ENCODE assay signal across 1 cellular context in the genomic region with DNA sequence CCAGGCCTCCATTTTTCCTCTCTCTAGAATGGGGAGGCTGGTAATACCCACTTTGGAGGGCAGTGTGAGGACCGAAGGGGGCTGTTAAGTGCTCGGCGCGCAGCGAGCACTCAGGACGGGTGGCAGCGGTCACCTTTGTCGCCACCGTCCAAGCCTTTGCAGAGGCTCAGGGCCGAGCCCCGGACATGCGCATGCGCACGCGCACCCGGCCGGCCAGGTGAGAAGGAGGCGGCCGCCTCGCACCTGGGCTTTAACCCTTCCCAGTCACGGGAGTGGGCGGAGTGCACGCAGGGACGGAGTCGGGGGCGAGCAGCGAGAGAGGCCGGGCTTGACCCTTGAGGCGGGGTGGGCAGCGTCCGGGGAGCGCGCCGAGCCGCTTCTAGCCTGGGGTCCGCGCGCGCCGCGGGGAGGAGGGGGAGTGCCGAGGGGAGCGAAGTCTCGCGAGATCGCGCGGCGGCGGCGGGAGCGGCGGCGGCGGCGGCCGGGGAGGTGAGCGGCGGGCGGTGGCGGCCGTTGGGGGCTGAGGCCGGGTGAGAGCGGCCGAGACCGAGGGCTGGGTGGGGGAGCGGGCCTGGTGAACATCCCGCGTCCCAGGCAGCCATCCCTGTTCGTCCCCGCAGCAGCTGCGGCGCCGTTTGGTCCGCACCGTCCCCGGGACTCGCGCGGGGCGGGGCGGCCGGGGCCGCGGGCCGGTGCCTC.
TF ChIP-seq lines count a peak whose summit lies in the region.

A gene with protein sequence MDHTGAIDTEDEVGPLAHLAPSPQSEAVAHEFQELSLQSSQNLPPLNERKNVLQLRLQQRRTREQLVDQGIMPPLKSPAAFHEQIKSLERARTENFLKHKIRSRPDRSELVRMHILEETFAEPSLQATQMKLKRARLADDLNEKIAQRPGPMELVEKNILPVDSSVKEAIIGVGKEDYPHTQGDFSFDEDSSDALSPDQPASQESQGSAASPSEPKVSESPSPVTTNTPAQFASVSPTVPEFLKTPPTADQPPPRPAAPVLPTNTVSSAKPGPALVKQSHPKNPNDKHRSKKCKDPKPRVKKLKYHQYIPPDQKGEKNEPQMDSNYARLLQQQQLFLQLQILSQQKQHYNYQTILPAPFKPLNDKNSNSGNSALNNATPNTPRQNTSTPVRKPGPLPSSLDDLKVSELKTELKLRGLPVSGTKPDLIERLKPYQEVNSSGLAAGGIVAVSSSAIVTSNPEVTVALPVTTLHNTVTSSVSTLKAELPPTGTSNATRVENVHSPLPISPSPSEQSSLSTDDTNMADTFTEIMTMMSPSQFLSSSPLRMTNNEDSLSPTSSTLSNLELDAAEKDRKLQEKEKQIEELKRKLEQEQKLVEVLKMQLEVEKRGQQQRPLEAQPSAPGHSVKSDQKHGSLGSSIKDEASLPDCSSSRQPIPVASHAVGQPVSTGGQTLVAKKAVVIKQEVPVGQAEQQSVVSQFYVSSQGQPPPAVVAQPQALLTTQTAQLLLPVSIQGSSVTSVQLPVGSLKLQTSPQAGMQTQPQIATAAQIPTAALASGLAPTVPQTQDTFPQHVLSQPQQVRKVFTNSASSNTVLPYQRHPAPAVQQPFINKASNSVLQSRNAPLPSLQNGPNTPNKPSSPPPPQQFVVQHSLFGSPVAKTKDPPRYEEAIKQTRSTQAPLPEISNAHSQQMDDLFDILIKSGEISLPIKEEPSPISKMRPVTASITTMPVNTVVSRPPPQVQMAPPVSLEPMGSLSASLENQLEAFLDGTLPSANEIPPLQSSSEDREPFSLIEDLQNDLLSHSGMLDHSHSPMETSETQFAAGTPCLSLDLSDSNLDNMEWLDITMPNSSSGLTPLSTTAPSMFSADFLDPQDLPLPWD (plus strand): TSS at position 443 of the 699 bp plus-strand sequence. CDS start 69,288 bp downstream, outside the sequence.

TF ChIP-seq in K562, 482 proteins besides CTCF, POLR2A, EP300 and RAD21 (continued from another document and continues in another):
- TF ChIP-seq, protein P1, sequence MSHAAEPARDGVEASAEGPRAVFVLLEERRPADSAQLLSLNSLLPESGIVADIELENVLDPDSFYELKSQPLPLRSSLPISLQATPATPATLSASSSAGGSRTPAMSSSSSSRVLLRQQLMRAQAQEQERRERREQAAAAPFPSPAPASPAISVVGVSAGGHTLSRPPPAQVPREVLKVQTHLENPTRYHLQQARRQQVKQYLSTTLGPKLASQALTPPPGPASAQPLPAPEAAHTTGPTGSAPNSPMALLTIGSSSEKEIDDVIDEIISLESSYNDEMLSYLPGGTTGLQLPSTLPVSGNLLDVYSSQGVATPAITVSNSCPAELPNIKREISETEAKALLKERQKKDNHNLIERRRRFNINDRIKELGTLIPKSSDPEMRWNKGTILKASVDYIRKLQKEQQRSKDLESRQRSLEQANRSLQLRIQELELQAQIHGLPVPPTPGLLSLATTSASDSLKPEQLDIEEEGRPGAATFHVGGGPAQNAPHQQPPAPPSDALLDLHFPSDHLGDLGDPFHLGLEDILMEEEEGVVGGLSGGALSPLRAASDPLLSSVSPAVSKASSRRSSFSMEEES (CRISPR knock-in tag; IDR thresholded peaks at IDR 0.05): no peak
- TF ChIP-seq, protein P2, sequence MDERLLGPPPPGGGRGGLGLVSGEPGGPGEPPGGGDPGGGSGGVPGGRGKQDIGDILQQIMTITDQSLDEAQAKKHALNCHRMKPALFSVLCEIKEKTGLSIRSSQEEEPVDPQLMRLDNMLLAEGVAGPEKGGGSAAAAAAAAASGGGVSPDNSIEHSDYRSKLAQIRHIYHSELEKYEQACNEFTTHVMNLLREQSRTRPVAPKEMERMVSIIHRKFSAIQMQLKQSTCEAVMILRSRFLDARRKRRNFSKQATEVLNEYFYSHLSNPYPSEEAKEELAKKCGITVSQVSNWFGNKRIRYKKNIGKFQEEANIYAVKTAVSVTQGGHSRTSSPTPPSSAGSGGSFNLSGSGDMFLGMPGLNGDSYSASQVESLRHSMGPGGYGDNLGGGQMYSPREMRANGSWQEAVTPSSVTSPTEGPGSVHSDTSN (CRISPR knock-in tag; IDR thresholded peaks at IDR 0.05; ENCODE audit: low read depth): no peak
- TF ChIP-seq, protein P2 (tag; conservative IDR thresholded peaks at IDR 0.05; ENCODE audit: low read depth): no peak
- TF ChIP-seq, protein P3, sequence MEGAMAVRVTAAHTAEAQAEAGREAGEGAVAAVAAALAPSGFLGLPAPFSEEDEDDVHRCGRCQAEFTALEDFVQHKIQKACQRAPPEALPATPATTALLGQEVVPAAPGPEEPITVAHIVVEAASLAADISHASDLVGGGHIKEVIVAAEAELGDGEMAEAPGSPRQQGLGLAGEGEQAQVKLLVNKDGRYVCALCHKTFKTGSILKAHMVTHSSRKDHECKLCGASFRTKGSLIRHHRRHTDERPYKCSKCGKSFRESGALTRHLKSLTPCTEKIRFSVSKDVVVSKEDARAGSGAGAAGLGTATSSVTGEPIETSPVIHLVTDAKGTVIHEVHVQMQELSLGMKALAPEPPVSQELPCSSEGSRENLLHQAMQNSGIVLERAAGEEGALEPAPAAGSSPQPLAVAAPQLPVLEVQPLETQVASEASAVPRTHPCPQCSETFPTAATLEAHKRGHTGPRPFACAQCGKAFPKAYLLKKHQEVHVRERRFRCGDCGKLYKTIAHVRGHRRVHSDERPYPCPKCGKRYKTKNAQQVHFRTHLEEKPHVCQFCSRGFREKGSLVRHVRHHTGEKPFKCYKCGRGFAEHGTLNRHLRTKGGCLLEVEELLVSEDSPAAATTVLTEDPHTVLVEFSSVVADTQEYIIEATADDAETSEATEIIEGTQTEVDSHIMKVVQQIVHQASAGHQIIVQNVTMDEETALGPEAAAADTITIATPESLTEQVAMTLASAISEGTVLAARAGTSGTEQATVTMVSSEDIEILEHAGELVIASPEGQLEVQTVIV (CRISPR knock-in tag; IDR thresholded peaks at IDR 0.05; ENCODE audit: borderline replicate concordance): no peak
- TF ChIP-seq ZBTB7A (IDR thresholded peaks at IDR 0.05; ENCODE audit: borderline replicate concordance, control insufficient read depth, low read depth, low read length) (peak; percentile 89), CBFA2T3 (IDR thresholded peaks at IDR 0.05) (no peak), MAZ (CRISPR knock-in tag; conservative IDR thresholded peaks at IDR 0.05 in 1 of 2, IDR thresholded peaks at IDR 0.05 in 1 of 2) (peak; percentile 75 to 77; a peak in 3 of 4 replicates), GATAD2B (IDR thresholded peaks at IDR 0.05; ENCODE audit: borderline replicate concordance) (no peak; the same call in 1 of the 2 replicates), XRCC4 (IDR thresholded peaks at IDR 0.05; ENCODE audit: extremely low read depth, insufficient read depth, insufficient read length) (no peak), SIX5 (IDR thresholded peaks at IDR 0.05; ENCODE audit: borderline replicate concordance in 1 of 2, insufficient read depth in 1 of 2, low read depth in 1 of 2, low read length in 2 of 2) (no peak), ARHGAP35 (IDR thresholded peaks at IDR 0.05; ENCODE audit: partially characterized antibody) (peak; percentile 41), NELFE (IDR thresholded peaks at IDR 0.05; ENCODE audit: insufficient read depth, insufficient read length) (no peak), FOSL1 (tag; conservative IDR thresholded peaks at IDR 0.05) (0 out of 2 replicates have a peak, but pooled peaks have one; percentile 31), PHF20 (IDR thresholded peaks at IDR 0.05; ENCODE audit: partially characterized antibody) (peak; percentile 34), ZNF586 (CRISPR knock-in tag; conservative IDR thresholded peaks at IDR 0.05) (no peak), SRSF7 (optimal IDR thresholded peaks at IDR 0.05; ENCODE audit: low read depth, low read length) (no peak), ZC3H8 (IDR thresholded peaks at IDR 0.05) (no peak), PHB (CRISPR knock-in tag; IDR thresholded peaks at IDR 0.05) (no peak), ZNF124 (CRISPR knock-in tag; IDR thresholded peaks at IDR 0.05) (no peak), CBX3 (IDR thresholded peaks at IDR 0.05; ENCODE audit: borderline replicate concordance in 1 of 2, low read length in 2 of 2) (0 out of 3 replicates have a peak, but pooled peaks of 1 of the 2 experiments have one; percentile 8), ELF2 (CRISPR knock-in tag; IDR thresholded peaks at IDR 0.05) (no peak), ARNT (IDR thresholded peaks at IDR 0.05) (no peak), CSDE1 (IDR thresholded peaks at IDR 0.05) (no peak), HSF4 (CRISPR knock-in tag; IDR thresholded peaks at IDR 0.05; ENCODE audit: borderline replicate concordance) (no peak), CHD4 (IDR thresholded peaks at IDR 0.05; ENCODE audit: insufficient read depth, insufficient replicate concordance, low read depth, low read length, poor library complexity, severe bottlenecking) (peak; percentile 41), MEIS2 (IDR thresholded peaks at IDR 0.05; ENCODE audit: partially characterized antibody) (peak; percentile 88), HNRNPH1 (optimal IDR thresholded peaks at IDR 0.05; ENCODE audit: low read depth, low read length) (no peak), HLTF (IDR thresholded peaks at IDR 0.05) (no peak), CREBBP (IDR thresholded peaks at IDR 0.05; ENCODE audit: low read depth, low read length) (no peak), HDAC1 (IDR thresholded peaks at IDR 0.05) (peak in 1 of 2 experiments; percentile 52; a peak in 1 of 4 replicates), DIDO1 (tag; IDR thresholded peaks at IDR 0.05; ENCODE audit: low read depth) (no peak), SAFB2 (IDR thresholded peaks at IDR 0.05; ENCODE audit: borderline replicate concordance, low read depth, low read length, severe bottlenecking) (no peak), ZNF212 (CRISPR knock-in tag; IDR thresholded peaks at IDR 0.05) (no peak), POLR2AphosphoS2 (IDR thresholded peaks at IDR 0.05; ENCODE audit: low read length) (no peak), ESRRA (IDR thresholded peaks at IDR 0.05; ENCODE audit: borderline replicate concordance, low read depth) (peak; percentile 11; the same call in 1 of the 2 replicates), CHD2 (IDR thresholded peaks at IDR 0.05; ENCODE audit: low read depth, low read length) (peak; percentile 95), MTA3 (IDR thresholded peaks at IDR 0.05; ENCODE audit: borderline replicate concordance) (no peak; the same call in 1 of the 2 replicates), ZNF79 (CRISPR knock-in tag; IDR thresholded peaks at IDR 0.05; ENCODE audit: low read depth) (no peak)
- TF ChIP-seq, protein P4, sequence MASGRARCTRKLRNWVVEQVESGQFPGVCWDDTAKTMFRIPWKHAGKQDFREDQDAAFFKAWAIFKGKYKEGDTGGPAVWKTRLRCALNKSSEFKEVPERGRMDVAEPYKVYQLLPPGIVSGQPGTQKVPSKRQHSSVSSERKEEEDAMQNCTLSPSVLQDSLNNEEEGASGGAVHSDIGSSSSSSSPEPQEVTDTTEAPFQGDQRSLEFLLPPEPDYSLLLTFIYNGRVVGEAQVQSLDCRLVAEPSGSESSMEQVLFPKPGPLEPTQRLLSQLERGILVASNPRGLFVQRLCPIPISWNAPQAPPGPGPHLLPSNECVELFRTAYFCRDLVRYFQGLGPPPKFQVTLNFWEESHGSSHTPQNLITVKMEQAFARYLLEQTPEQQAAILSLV (tag; IDR thresholded peaks at IDR 0.05): no peak
- TF ChIP-seq, protein P5, sequence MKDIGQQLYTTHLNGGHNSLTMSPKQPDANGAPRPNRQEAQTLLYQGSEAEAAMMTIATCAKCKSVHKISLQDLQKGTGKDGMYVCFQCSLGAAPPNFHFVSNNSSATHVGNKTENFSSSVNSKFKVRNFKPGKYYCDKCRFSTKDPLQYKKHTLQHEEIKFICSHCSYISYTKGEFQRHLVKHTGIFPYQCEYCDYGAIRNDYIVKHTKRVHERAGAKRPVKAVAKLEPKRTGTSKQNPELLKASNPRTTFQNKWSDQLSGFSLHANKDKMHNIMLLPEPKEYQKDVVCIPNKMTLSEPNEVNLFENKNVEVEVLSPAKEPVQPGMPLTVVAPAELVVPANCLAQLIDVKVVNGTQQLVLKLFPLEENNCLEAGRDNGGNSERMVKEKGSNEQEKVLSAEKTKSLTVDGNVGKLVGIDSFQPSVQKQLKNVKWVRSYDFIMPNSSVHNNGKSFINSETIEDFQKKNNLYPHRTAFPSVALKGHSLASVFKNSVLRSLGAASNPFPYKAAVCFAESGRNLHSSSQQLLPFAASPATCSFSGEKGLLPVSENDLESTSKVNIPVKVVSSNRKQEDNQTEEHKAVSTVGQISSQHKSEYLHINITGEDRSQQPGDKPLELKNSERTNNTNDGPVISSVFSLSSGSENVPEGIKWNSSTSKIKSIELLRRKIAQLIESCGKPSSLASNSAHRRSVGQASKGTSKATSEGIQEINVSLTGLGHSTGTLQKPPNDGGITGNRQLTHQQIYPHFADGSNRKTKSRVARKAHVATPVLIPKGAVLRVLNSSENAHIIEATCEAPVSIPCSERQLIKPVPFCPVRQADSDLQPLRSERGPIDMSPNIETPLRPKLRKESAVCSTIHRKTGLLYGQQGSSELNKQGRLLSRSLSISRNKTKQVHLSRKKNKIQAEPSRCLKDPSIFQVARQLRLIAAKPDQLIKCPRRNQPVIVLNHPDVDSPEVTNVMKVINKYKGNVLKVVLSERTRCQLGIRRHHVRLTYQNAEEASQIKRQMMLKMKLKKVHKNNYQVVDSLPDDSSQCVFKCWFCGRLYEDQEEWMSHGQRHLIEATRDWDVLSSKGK (CRISPR knock-in tag; IDR thresholded peaks at IDR 0.05): no peak
- TF ChIP-seq, protein P6, sequence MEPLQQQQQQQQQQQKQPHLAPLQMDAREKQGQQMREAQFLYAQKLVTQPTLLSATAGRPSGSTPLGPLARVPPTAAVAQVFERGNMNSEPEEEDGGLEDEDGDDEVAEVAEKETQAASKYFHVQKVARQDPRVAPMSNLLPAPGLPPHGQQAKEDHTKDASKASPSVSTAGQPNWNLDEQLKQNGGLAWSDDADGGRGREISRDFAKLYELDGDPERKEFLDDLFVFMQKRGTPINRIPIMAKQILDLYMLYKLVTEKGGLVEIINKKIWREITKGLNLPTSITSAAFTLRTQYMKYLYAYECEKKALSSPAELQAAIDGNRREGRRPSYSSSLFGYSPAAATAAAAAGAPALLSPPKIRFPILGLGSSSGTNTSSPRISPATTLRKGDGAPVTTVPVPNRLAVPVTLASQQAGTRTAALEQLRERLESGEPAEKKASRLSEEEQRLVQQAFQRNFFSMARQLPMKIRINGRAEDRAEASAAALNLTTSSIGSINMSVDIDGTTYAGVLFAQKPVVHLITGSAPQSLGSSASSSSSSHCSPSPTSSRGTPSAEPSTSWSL (CRISPR knock-in tag; IDR thresholded peaks at IDR 0.05; ENCODE audit: borderline replicate concordance): no peak
- TF ChIP-seq, protein P7, sequence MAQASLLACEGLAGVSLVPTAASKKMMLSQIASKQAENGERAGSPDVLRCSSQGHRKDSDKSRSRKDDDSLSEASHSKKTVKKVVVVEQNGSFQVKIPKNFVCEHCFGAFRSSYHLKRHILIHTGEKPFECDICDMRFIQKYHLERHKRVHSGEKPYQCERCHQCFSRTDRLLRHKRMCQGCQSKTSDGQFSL (CRISPR knock-in tag; IDR thresholded peaks at IDR 0.05): no peak
- TF ChIP-seq, protein P7 (tag; IDR thresholded peaks at IDR 0.05): peak in 1 of 2 experiments; percentile 40; a peak in 1 of 4 replicates
